Comparison of ENCODE assay signal across 8 cellular contexts in the genomic region with DNA sequence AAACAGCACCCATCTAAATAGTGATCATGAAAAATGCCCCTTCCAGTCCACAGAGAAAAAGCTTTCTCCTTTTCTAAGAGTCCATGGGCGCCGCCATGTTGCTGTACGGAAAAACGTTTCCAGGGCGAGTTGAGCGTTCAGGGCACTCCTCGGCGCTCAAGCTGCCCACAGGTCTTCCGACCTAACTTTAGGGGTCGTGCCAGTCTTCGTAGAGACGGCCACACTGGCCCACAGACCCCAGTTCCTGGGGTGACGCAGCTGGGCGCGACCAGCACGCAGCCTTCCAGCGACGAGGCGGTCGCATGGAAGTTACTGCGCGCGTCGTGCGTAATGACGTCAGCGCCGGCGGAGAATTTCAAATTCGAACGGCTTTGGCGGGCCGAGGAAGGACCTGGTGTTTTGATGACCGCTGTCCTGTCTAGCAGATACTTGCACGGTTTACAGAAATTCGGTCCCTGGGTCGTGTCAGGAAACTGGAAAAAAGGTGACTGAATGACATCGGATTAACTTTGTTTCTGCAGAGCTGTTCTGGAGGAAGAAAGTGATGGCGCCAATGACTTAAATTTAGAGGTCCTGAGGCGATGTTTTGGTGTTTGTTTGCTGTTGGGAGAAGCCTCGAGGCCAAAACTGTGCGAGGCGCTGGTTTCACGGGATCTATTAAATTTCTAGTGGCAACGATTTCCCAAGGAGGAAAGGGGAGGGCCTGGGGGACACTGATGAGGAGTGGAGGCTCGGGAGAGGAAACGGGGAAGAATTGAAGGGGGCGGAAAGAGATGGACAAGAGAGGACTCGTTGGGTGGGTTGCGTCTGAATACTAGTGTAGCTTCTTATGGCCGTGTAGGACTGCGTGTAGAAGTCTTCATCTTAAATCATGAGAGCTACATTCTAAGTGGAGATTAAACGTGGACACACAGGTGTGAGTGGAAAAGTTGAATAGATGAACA. TPM values are rescaled to one million over a fixed set of nuclear protein-coding genes. Genes with fewer than 3 reads are reported as not detected.
A peak's percentile ranks its signal among the peaks of the same experiment; 100 is the strongest.
DNase-seq lines count a peak whose midpoint lies in the region; ATAC-seq and TF ChIP-seq lines count a peak whose summit lies in the region.

A gene with protein sequence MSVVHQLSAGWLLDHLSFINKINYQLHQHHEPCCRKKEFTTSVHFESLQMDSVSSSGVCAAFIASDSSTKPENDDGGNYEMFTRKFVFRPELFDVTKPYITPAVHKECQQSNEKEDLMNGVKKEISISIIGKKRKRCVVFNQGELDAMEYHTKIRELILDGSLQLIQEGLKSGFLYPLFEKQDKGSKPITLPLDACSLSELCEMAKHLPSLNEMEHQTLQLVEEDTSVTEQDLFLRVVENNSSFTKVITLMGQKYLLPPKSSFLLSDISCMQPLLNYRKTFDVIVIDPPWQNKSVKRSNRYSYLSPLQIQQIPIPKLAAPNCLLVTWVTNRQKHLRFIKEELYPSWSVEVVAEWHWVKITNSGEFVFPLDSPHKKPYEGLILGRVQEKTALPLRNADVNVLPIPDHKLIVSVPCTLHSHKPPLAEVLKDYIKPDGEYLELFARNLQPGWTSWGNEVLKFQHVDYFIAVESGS (minus strand): TSS at position 306 of the 944 bp plus-strand sequence. CDS start 4,289 bp downstream, outside the sequence.
A gene (plus strand): TSS at position 358 of the 944 bp plus-strand sequence. CDS start 1,429 bp downstream, outside the sequence.

- DNase-seq in DMS153 treated with DMSO at 0.1 percent for 48 hours (lab: John Stamatoyannopoulos, UW; ENCODE audit: unreplicated experiment) (peak; percentile 33), HuH-7 (ENCODE audit: low spot score) (peak; percentile 66), Panc1 (ENCODE audit: low read depth, low spot score) (peak; percentile 70), esophagus muscularis mucosa (ENCODE audit: extremely low spot score) (peak; percentile 96)
- DNase-seq in activated T-cell treated with anti-CD3 and anti-CD28 coated beads, Interleukin-2, amount 50 U/mL, for 4 hours, result peak; percentile 80
- peak; percentile 74 for DNase-seq in stimulated activated CD8-positive, alpha-beta memory T cell treated with anti-CD3 and anti-CD28 coated beads, Interleukin-7, amount 100 ng/mL, for 24 hours (ENCODE audit: low read depth)

- no peak for TF ChIP-seq EP300 in esophagus muscularis mucosa (IDR thresholded peaks at IDR 0.05)

- POLR2A ChIA-PET in Panc1 (lab: Charles Lee), result interaction anchor here (0.5 to 0.6 kb wide), 2 partner anchors 78 to 1870 kb away, joined by 3 to 10 read pairs; no protein-coding TSS in a partner anchor

- in situ Hi-C loops in Panc1 (cut with HindIII; ENCODE audit: low pct_unique_long_range_greater_than_20kb, low sequenced_read_pairs), result no loop called here

- H3K36me3 Mint-ChIP-seq in activated T-cell treated with anti-CD3 and anti-CD28 coated beads, Interleukin-2, amount 50 U/mL, for 4 hours (ENCODE audit: insufficient read depth), result peaks cover 13% of the 10 kb centered on the region

- WGBS in esophagus muscularis mucosa, result under 1% methylated on average over 51 of the region's 53 CpGs

- peaks cover 55% of the 10 kb centered on the region for H3K4me1 Mint-ChIP-seq in activated T-cell treated with anti-CD3 and anti-CD28 coated beads, Interleukin-2, amount 50 U/mL, for 4 hours (ENCODE audit: low read depth)

- no peaks in the 10 kb centered on the region for H3K27me3 ChIP-seq in Panc1 (ENCODE audit: control insufficient read depth, insufficient read depth, low read length)
- peaks cover 0 to 7% (median 0%) of the 10 kb centered on the region in 4 donors for H3K27me3 ChIP-seq in esophagus muscularis mucosa
- no peaks in the 10 kb centered on the region for H3K27me3 ChIP-seq in muscle layer of duodenum (ENCODE audit: low read depth, low read length)

- peak; percentile 75 for ATAC-seq in GM21526 (IDR thresholded peaks at IDR 0.05; ENCODE audit: low FRiP score, unreplicated experiment)
- peak; percentile 95 for ATAC-seq in Panc1
- peak; percentile 91 to 92 for ATAC-seq in activated T-cell treated with anti-CD3 and anti-CD28 coated beads, Interleukin-2, amount 50 U/mL, for 4 hours

- CTCF ChIA-PET in Panc1 (lab: Charles Lee), result no interaction called here

- peak within 1 kb of the TSS; percentile 95 for H3K4me3 Mint-ChIP-seq in activated T-cell treated with anti-CD3 and anti-CD28 coated beads, Interleukin-2, amount 50 U/mL, for 4 hours

- no peak for TF ChIP-seq POLR2A in esophagus muscularis mucosa (IDR thresholded peaks at IDR 0.05; ENCODE audit: low read depth)

- H3K36me3 ChIP-seq in Panc1 (ENCODE audit: control insufficient read depth, insufficient read depth, low read length) (peaks cover 20% of the 10 kb centered on the region), esophagus muscularis mucosa (peaks cover 0 to 4% (median 0%) of the 10 kb centered on the region in 4 donors), muscle layer of duodenum (ENCODE audit: control insufficient read depth in 1 of 2, insufficient read depth in 2 of 2, low read length in 2 of 2) (peaks cover 6 to 7% of the 10 kb centered on the region in 2 donors)

- H3K4me1 ChIP-seq in Panc1 (ENCODE audit: control insufficient read depth, insufficient read depth, low read length) (peaks cover 13% of the 10 kb centered on the region; the same call in 1 of the 2 replicates), esophagus muscularis mucosa (peaks cover 10 to 28% (median 25%) of the 10 kb centered on the region in 4 donors), muscle layer of duodenum (ENCODE audit: control insufficient read depth in 1 of 2, insufficient read depth in 2 of 2, low read length in 2 of 2) (peaks cover 4 to 20% of the 10 kb centered on the region in 2 donors)

- H3K4me3 ChIP-seq in Panc1 (ENCODE audit: low read depth in 2 of 2, low read length in 2 of 2) (peak within 1 kb of the TSS; percentile 87 to 99), esophagus muscularis mucosa (peak within 1 kb of the TSS; percentile 60 to 75 (median 69)), muscle layer of duodenum (ENCODE audit: low read depth in 1 of 2, low read length in 2 of 2) (peak within 1 kb of the TSS; percentile 83 to 91)

- TF ChIP-seq CTCF in Panc1 (IDR thresholded peaks at IDR 0.05) (no peak), esophagus muscularis mucosa (IDR thresholded peaks at IDR 0.05) (no peak)

- H3K9me3 Mint-ChIP-seq in activated T-cell treated with anti-CD3 and anti-CD28 coated beads, Interleukin-2, amount 50 U/mL, for 4 hours, result no peaks in the 10 kb centered on the region

- H3K9me3 ChIP-seq in Panc1 (ENCODE audit: control insufficient read depth, insufficient read depth, low read depth, low read length), result no peaks in the 10 kb centered on the region
- H3K9me3 ChIP-seq in esophagus muscularis mucosa, result no peaks in the 10 kb centered on the region
- no peaks in the 10 kb centered on the region for H3K9me3 ChIP-seq in muscle layer of duodenum (ENCODE audit: control insufficient read depth in 1 of 2, low read length in 2 of 2)

- H3K27me3 Mint-ChIP-seq in activated T-cell treated with anti-CD3 and anti-CD28 coated beads, Interleukin-2, amount 50 U/mL, for 4 hours (ENCODE audit: low read depth), result no peaks in the 10 kb centered on the region

- H3K27ac ChIP-seq in Panc1 (ENCODE audit: low read length), result peak within 1 kb of the TSS; percentile 96
- H3K27ac ChIP-seq in esophagus muscularis mucosa (replicated peaks in 1 of 4), result peak within 1 kb of the TSS; percentile 87 to 96 (median 90)
- H3K27ac ChIP-seq in muscle layer of duodenum (ENCODE audit: low read length), result peak within 1 kb of the TSS; percentile 99

- no TSS peak for BruUV-seq in Panc1 (replicated peaks; lab: Mats Ljungman, UMichigan)

- intact Hi-C loops in Panc1 (cut with micrococcal nuclease; ENCODE audit: unreplicated experiment), result no loop called here
- intact Hi-C loops in esophagus muscularis mucosa (cut with DNase I), result loop anchor here (5.0 kb wide), 1 partner anchor 86 kb away; a partner anchor contains a TSS

RNA-seq across cellular contexts. Expression of the first gene that starts in this region (rescaled TPM):
- total RNA-seq in Panc1 (2021; ENCODE audit: unreplicated experiment) (9.6 TPM), esophagus muscularis mucosa (1 to 10 TPM; 4.3 to 8.3 (median 5.7) TPM)
- polyA plus RNA-seq in Panc1 (2012; ENCODE audit: insufficient read length), result 5.4 TPM
- 10 to 100 TPM; 14.0 to 17.5 (median 15.4) TPM for total RNA-seq in activated T-cell treated with anti-CD3 and anti-CD28 coated beads, Interleukin-2, amount 50 U/mL, for 4 hours

RNA-seq across cellular contexts. Expression of the second gene that starts in this region (rescaled TPM):
- total RNA-seq in Panc1 (2021; ENCODE audit: unreplicated experiment) (36.0 TPM), esophagus muscularis mucosa (under 1 TPM in 3 of 4 donors, not detected in 1; 0.17 to 0.57 (median 0.42) TPM)
- 8.4 TPM for polyA plus RNA-seq in Panc1 (2012; ENCODE audit: insufficient read length)
- total RNA-seq in activated T-cell treated with anti-CD3 and anti-CD28 coated beads, Interleukin-2, amount 50 U/mL, for 4 hours, result 1 to 10 TPM; 7.4 to 8.2 (median 7.4) TPM

Comparison
In these comparisons a context has a peak if more than half of its experiments do, and no peak if none do; other contexts are left out.
1. Peak in every context shown above with its lines: DNase-seq, ATAC-seq, H3K4me3 ChIP-seq and H3K27ac ChIP-seq.
2. RNA of the second gene that starts in this region (total RNA-seq): 36.0 TPM in Panc1 (single experiment) and 7.4 to 8.2 TPM in activated T-cell treated with anti-CD3 and anti-CD28 coated beads, Interleukin-2, amount 50 U/mL, for 4 hours; 0.17 to 0.57 TPM in esophagus muscularis mucosa; every median in the first group is over 4 times any median in the second.
3. DNase-seq: peak in every context shown above with its lines; median percentile 96 in esophagus muscularis mucosa; 80 in activated T-cell treated with anti-CD3 and anti-CD28 coated beads, Interleukin-2, amount 50 U/mL, for 4 hours; 74 in stimulated activated CD8-positive, alpha-beta memory T cell treated with anti-CD3 and anti-CD28 coated beads, Interleukin-7, amount 100 ng/mL, for 24 hours; 70 in Panc1; 66 in HuH-7; 33 in DMS153 treated with DMSO at 0.1 percent for 48 hours.